In genomic region chr19:16722591-16722990, GRCh38 we compare ENCODE assay signal across 1 cellular context.
TF ChIP-seq lines count a peak whose summit lies in the region.

No MANE protein-coding gene starts in this region.

TF ChIP-seq in K562, 482 proteins besides CTCF, POLR2A, EP300 and RAD21:
- TF ChIP-seq, protein P1, sequence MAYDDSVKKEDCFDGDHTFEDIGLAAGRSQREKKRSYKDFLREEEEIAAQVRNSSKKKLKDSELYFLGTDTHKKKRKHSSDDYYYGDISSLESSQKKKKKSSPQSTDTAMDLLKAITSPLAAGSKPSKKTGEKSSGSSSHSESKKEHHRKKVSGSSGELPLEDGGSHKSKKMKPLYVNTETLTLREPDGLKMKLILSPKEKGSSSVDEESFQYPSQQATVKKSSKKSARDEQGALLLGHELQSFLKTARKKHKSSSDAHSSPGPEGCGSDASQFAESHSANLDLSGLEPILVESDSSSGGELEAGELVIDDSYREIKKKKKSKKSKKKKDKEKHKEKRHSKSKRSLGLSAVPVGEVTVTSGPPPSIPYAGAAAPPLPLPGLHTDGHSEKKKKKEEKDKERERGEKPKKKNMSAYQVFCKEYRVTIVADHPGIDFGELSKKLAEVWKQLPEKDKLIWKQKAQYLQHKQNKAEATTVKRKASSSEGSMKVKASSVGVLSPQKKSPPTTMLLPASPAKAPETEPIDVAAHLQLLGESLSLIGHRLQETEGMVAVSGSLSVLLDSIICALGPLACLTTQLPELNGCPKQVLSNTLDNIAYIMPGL (CRISPR knock-in tag; IDR thresholded peaks at IDR 0.05), result no peak
- TF ChIP-seq NR1H2 (CRISPR knock-in tag; IDR thresholded peaks at IDR 0.05) (no peak), FOXK2 (conservative IDR thresholded peaks at IDR 0.05 in 1 of 2, IDR thresholded peaks at IDR 0.05 in 1 of 2; ENCODE audit: low read depth in 2 of 2) (no peak), RBM39 (optimal IDR thresholded peaks at IDR 0.05; ENCODE audit: low read depth, low read length) (no peak), U2AF1 (optimal IDR thresholded peaks at IDR 0.05; ENCODE audit: low read depth, low read length) (no peak), ZFP91 (CRISPR knock-in tag; IDR thresholded peaks at IDR 0.05) (no peak), KDM4B (IDR thresholded peaks at IDR 0.05; ENCODE audit: borderline replicate concordance in 2 of 2, low read depth in 1 of 2) (no peak), RAD51 (IDR thresholded peaks at IDR 0.05; ENCODE audit: borderline replicate concordance, low read depth) (peak; percentile 61; the same call in 1 of the 2 replicates), ZNF12 (CRISPR knock-in tag; IDR thresholded peaks at IDR 0.05) (no peak), TOE1 (IDR thresholded peaks at IDR 0.05; ENCODE audit: borderline replicate concordance) (0 out of 2 replicates have a peak, but pooled peaks have one; percentile 35), TOE1 (CRISPR knock-in tag; IDR thresholded peaks at IDR 0.05; ENCODE audit: borderline replicate concordance, low read depth) (no peak)
- TF ChIP-seq, protein P2, sequence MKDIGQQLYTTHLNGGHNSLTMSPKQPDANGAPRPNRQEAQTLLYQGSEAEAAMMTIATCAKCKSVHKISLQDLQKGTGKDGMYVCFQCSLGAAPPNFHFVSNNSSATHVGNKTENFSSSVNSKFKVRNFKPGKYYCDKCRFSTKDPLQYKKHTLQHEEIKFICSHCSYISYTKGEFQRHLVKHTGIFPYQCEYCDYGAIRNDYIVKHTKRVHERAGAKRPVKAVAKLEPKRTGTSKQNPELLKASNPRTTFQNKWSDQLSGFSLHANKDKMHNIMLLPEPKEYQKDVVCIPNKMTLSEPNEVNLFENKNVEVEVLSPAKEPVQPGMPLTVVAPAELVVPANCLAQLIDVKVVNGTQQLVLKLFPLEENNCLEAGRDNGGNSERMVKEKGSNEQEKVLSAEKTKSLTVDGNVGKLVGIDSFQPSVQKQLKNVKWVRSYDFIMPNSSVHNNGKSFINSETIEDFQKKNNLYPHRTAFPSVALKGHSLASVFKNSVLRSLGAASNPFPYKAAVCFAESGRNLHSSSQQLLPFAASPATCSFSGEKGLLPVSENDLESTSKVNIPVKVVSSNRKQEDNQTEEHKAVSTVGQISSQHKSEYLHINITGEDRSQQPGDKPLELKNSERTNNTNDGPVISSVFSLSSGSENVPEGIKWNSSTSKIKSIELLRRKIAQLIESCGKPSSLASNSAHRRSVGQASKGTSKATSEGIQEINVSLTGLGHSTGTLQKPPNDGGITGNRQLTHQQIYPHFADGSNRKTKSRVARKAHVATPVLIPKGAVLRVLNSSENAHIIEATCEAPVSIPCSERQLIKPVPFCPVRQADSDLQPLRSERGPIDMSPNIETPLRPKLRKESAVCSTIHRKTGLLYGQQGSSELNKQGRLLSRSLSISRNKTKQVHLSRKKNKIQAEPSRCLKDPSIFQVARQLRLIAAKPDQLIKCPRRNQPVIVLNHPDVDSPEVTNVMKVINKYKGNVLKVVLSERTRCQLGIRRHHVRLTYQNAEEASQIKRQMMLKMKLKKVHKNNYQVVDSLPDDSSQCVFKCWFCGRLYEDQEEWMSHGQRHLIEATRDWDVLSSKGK (CRISPR knock-in tag; IDR thresholded peaks at IDR 0.05), result no peak
- TF ChIP-seq, protein P3, sequence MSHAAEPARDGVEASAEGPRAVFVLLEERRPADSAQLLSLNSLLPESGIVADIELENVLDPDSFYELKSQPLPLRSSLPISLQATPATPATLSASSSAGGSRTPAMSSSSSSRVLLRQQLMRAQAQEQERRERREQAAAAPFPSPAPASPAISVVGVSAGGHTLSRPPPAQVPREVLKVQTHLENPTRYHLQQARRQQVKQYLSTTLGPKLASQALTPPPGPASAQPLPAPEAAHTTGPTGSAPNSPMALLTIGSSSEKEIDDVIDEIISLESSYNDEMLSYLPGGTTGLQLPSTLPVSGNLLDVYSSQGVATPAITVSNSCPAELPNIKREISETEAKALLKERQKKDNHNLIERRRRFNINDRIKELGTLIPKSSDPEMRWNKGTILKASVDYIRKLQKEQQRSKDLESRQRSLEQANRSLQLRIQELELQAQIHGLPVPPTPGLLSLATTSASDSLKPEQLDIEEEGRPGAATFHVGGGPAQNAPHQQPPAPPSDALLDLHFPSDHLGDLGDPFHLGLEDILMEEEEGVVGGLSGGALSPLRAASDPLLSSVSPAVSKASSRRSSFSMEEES (CRISPR knock-in tag; IDR thresholded peaks at IDR 0.05), result peak; percentile 91
